ENCODE assay signal across 2 cellular contexts in the genomic region with DNA sequence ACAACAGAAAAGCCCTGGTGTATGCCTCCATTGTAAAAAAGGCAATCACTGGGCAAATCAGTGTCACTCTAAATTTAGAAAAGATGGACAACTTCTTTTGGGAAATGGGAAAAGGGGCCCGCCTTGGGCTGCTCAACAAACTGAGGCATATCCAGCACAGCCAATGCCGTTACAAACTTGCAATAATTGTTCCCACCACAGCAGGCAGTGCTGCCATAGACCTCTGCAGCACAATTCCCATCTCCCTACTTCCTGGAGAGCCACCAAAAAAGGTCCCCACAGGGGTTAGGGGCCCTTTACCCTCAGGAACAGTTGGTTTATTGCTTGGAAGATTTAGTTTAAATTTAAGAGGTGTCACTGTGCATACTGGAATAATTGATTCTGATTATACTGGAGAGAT.
TF ChIP-seq lines count a peak whose summit lies in the region.

No MANE protein-coding gene starts in this region.

TF ChIP-seq in A549, 52 proteins besides CTCF, POLR2A, EP300 and RAD21 (continued from another document):
- TF ChIP-seq, protein P1, sequence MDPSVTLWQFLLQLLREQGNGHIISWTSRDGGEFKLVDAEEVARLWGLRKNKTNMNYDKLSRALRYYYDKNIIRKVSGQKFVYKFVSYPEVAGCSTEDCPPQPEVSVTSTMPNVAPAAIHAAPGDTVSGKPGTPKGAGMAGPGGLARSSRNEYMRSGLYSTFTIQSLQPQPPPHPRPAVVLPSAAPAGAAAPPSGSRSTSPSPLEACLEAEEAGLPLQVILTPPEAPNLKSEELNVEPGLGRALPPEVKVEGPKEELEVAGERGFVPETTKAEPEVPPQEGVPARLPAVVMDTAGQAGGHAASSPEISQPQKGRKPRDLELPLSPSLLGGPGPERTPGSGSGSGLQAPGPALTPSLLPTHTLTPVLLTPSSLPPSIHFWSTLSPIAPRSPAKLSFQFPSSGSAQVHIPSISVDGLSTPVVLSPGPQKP (IDR thresholded peaks at IDR 0.05; ENCODE audit: low read depth, low read length): no peak
- TF ChIP-seq, protein P2, sequence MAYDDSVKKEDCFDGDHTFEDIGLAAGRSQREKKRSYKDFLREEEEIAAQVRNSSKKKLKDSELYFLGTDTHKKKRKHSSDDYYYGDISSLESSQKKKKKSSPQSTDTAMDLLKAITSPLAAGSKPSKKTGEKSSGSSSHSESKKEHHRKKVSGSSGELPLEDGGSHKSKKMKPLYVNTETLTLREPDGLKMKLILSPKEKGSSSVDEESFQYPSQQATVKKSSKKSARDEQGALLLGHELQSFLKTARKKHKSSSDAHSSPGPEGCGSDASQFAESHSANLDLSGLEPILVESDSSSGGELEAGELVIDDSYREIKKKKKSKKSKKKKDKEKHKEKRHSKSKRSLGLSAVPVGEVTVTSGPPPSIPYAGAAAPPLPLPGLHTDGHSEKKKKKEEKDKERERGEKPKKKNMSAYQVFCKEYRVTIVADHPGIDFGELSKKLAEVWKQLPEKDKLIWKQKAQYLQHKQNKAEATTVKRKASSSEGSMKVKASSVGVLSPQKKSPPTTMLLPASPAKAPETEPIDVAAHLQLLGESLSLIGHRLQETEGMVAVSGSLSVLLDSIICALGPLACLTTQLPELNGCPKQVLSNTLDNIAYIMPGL (CRISPR knock-in tag; IDR thresholded peaks at IDR 0.05; ENCODE audit: borderline replicate concordance): no peak
- TF ChIP-seq ZSCAN20 (CRISPR knock-in tag; IDR thresholded peaks at IDR 0.05) (no peak), ZFP36 (IDR thresholded peaks at IDR 0.05; ENCODE audit: borderline replicate concordance, partially characterized antibody) (no peak), CBX2 (IDR thresholded peaks at IDR 0.05; ENCODE audit: borderline replicate concordance, low read depth) (no peak), HOXA7 (CRISPR knock-in tag; IDR thresholded peaks at IDR 0.05) (no peak), CEBPB (IDR thresholded peaks at IDR 0.05) (no peak), NR3C1 (IDR thresholded peaks at IDR 0.05) (no peak), KDM1A (IDR thresholded peaks at IDR 0.05; ENCODE audit: low read depth) (no peak), TP53 (CRISPR knock-in tag; IDR thresholded peaks at IDR 0.05) (no peak), CHD2 (IDR thresholded peaks at IDR 0.05; ENCODE audit: low read length, partially characterized antibody) (no peak), TFCP2L1 (CRISPR knock-in tag; IDR thresholded peaks at IDR 0.05) (no peak), FOSL2 (IDR thresholded peaks at IDR 0.05) (no peak), FOSL2 (CRISPR knock-in tag; IDR thresholded peaks at IDR 0.05) (no peak), HDAC2 (IDR thresholded peaks at IDR 0.05) (no peak), ZNF302 (CRISPR knock-in tag; IDR thresholded peaks at IDR 0.05) (no peak)
- TF ChIP-seq, protein P3, sequence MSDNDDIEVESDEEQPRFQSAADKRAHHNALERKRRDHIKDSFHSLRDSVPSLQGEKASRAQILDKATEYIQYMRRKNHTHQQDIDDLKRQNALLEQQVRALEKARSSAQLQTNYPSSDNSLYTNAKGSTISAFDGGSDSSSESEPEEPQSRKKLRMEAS (IDR thresholded peaks at IDR 0.05): no peak
- TF ChIP-seq, protein P4, sequence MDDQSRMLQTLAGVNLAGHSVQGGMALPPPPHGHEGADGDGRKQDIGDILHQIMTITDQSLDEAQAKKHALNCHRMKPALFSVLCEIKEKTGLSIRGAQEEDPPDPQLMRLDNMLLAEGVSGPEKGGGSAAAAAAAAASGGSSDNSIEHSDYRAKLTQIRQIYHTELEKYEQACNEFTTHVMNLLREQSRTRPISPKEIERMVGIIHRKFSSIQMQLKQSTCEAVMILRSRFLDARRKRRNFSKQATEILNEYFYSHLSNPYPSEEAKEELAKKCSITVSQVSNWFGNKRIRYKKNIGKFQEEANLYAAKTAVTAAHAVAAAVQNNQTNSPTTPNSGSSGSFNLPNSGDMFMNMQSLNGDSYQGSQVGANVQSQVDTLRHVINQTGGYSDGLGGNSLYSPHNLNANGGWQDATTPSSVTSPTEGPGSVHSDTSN (IDR thresholded peaks at IDR 0.05): no peak

TF ChIP-seq in HCT116, 20 proteins besides CTCF, POLR2A, EP300 and RAD21 (continued from another document):
- TF ChIP-seq, protein P5, sequence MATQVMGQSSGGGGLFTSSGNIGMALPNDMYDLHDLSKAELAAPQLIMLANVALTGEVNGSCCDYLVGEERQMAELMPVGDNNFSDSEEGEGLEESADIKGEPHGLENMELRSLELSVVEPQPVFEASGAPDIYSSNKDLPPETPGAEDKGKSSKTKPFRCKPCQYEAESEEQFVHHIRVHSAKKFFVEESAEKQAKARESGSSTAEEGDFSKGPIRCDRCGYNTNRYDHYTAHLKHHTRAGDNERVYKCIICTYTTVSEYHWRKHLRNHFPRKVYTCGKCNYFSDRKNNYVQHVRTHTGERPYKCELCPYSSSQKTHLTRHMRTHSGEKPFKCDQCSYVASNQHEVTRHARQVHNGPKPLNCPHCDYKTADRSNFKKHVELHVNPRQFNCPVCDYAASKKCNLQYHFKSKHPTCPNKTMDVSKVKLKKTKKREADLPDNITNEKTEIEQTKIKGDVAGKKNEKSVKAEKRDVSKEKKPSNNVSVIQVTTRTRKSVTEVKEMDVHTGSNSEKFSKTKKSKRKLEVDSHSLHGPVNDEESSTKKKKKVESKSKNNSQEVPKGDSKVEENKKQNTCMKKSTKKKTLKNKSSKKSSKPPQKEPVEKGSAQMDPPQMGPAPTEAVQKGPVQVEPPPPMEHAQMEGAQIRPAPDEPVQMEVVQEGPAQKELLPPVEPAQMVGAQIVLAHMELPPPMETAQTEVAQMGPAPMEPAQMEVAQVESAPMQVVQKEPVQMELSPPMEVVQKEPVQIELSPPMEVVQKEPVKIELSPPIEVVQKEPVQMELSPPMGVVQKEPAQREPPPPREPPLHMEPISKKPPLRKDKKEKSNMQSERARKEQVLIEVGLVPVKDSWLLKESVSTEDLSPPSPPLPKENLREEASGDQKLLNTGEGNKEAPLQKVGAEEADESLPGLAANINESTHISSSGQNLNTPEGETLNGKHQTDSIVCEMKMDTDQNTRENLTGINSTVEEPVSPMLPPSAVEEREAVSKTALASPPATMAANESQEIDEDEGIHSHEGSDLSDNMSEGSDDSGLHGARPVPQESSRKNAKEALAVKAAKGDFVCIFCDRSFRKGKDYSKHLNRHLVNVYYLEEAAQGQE (IDR thresholded peaks at IDR 0.05; ENCODE audit: low read depth): no peak
- TF ChIP-seq CBX3 (IDR thresholded peaks at IDR 0.05; ENCODE audit: low read depth) (no peak), FOSL1 (IDR thresholded peaks at IDR 0.05; ENCODE audit: low read depth) (no peak), EGR1 (IDR thresholded peaks at IDR 0.05; ENCODE audit: low read depth) (no peak), SIN3A (IDR thresholded peaks at IDR 0.05; ENCODE audit: low read depth) (no peak), POLR2AphosphoS5 (IDR thresholded peaks at IDR 0.05; ENCODE audit: low read depth, low read length) (no peak), YY1 (IDR thresholded peaks at IDR 0.05; ENCODE audit: extremely low read depth, insufficient replicate concordance, low read depth, low read length) (no peak), ELF1 (IDR thresholded peaks at IDR 0.05; ENCODE audit: borderline replicate concordance, low read depth) (no peak), EZH2phosphoT487 (IDR thresholded peaks at IDR 0.05; ENCODE audit: borderline replicate concordance) (no peak), SP1 (IDR thresholded peaks at IDR 0.05; ENCODE audit: low read depth) (no peak), ZFX (IDR thresholded peaks at IDR 0.05) (no peak), JUND (IDR thresholded peaks at IDR 0.05) (no peak), CEBPB (IDR thresholded peaks at IDR 0.05; ENCODE audit: low read depth) (no peak), EZH2 (IDR thresholded peaks at IDR 0.05) (no peak), SRF (IDR thresholded peaks at IDR 0.05; ENCODE audit: low read depth) (no peak)
- TF ChIP-seq, protein P3 (IDR thresholded peaks at IDR 0.05): no peak
- TF ChIP-seq, protein P6, sequence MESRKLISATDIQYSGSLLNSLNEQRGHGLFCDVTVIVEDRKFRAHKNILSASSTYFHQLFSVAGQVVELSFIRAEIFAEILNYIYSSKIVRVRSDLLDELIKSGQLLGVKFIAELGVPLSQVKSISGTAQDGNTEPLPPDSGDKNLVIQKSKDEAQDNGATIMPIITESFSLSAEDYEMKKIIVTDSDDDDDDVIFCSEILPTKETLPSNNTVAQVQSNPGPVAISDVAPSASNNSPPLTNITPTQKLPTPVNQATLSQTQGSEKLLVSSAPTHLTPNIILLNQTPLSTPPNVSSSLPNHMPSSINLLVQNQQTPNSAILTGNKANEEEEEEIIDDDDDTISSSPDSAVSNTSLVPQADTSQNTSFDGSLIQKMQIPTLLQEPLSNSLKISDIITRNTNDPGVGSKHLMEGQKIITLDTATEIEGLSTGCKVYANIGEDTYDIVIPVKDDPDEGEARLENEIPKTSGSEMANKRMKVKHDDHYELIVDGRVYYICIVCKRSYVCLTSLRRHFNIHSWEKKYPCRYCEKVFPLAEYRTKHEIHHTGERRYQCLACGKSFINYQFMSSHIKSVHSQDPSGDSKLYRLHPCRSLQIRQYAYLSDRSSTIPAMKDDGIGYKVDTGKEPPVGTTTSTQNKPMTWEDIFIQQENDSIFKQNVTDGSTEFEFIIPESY (IDR thresholded peaks at IDR 0.05; ENCODE audit: extremely low read depth, insufficient replicate concordance, low read length): no peak
- TF ChIP-seq, protein P7, sequence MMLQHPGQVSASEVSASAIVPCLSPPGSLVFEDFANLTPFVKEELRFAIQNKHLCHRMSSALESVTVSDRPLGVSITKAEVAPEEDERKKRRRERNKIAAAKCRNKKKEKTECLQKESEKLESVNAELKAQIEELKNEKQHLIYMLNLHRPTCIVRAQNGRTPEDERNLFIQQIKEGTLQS (IDR thresholded peaks at IDR 0.05): no peak
TF ChIP-seq in HCT116: peak in this region for 0.
